In genomic region chr6:20812776-20813175, GRCh38 we compare ENCODE assay signal across 28 cellular contexts.
"Had no signal": no experiment of that assay in that cellular context is flagged by ENCODE, and none has a peak within 500 bp of the region (broad histone marks: within the 10 kb centered on the region; RNA-seq: fewer than 3 reads in every experiment).

No MANE protein-coding gene starts in this region.

- H3K27ac ChIP-seq: colonic mucosa, skin epidermis, upper lobe of left lung had no signal

- H3K27me3 Mint-ChIP-seq: activated B cell treated with CpG ODN at 0.5 μM for 24 hours; activated CD8-positive, alpha-beta T cell treated with anti-CD3 and anti-CD28 coated beads for 36 hours; activated naive CD4-positive, alpha-beta T cell treated with anti-CD3 and anti-CD28 coated beads, Interleukin-2, amount 50 U/mL, for 24 hours; activated naive CD8-positive, alpha-beta T cell treated with anti-CD3 and anti-CD28 coated beads, Interleukin-2, amount 50 U/mL, for 24 hours; progenitor cell of endocrine pancreas; stimulated activated memory B cell treated with anti-CD40 and anti-IgM and Interleukin-4, amounts not matched to agents 10 μg/mL and 1 μg/mL and 100 μg/mL, for 72 hours; stimulated activated naive CD8-positive, alpha-beta T cell treated with anti-CD3 and anti-CD28 coated beads, Interleukin-15, amount 100 ng/mL, for 72 hours had no signal

- H3K4me1 Mint-ChIP-seq: activated B cell treated with CpG ODN at 0.5 μM for 24 hours had no signal

- H3K4me3 ChIP-seq: colonic mucosa, skin epidermis, upper lobe of left lung had no signal

- H3K27me3 ChIP-seq: colonic mucosa, upper lobe of left lung had no signal

- ATAC-seq: activated CD8-positive, alpha-beta T cell treated with anti-CD3 and anti-CD28 coated beads for 36 hours; activated naive CD8-positive, alpha-beta T cell treated with anti-CD3 and anti-CD28 coated beads, Interleukin-2, amount 50 U/mL, for 24 hours; left cardiac atrium; left ventricle myocardium superior; sciatic nerve; stimulated activated memory B cell treated with anti-CD40 and anti-IgM and Interleukin-4, amounts not matched to agents 10 μg/mL and 1 μg/mL and 100 μg/mL, for 72 hours; stimulated activated naive CD8-positive, alpha-beta T cell treated with anti-CD3 and anti-CD28 coated beads, Interleukin-15, amount 100 ng/mL, for 72 hours had no signal

- H3K36me3 ChIP-seq: colonic mucosa, upper lobe of left lung had no signal

- DNase-seq: activated B cell treated with CpG ODN at 0.5 μM for 24 hours; activated CD4-positive, alpha-beta T cell treated with anti-CD3 and anti-CD28 coated beads, Interleukin-2, amount 50 U/mL, for 1 hour; activated CD8-positive, alpha-beta T cell treated with anti-CD3 and anti-CD28 coated beads for 36 hours; activated naive CD8-positive, alpha-beta T cell treated with anti-CD3 and anti-CD28 coated beads, Interleukin-2, amount 50 U/mL, for 24 hours; activated T-cell treated with anti-CD3 and anti-CD28 coated beads, Interleukin-2, amount 50 U/mL, for 48 hours; amygdala; cerebellar nuclear complex; colonic mucosa; effector CD8-positive, alpha-beta T cell; islet precursor cell; left cardiac atrium; left ventricle myocardium superior; retina; stimulated activated CD4-positive, alpha-beta T cell treated with anti-CD3 and anti-CD28 coated beads, Interleukin-12 subunit alpha, Interleukin-12 subunit beta, amount 100 ng/mL, for 4 hours; stimulated activated CD4-positive, alpha-beta T cell treated with anti-CD3 and anti-CD28 coated beads, Interleukin-4, amount 100 ng/mL, for 4 hours; stimulated activated CD8-positive, alpha-beta memory T cell treated with anti-CD3 and anti-CD28 coated beads, Interleukin-4, amount 100 ng/mL, for 48 hours; stimulated activated naive CD8-positive, alpha-beta T cell treated with anti-CD3 and anti-CD28 coated beads, Interleukin-15, amount 100 ng/mL, for 72 hours; substantia nigra; T-helper 2 cell; upper lobe of left lung had no signal

- FAIRE-seq: frontal cortex had no signal

- H3K27ac Mint-ChIP-seq: activated B cell treated with CpG ODN at 0.5 μM for 24 hours; activated CD8-positive, alpha-beta T cell treated with anti-CD3 and anti-CD28 coated beads for 36 hours; activated naive CD4-positive, alpha-beta T cell treated with anti-CD3 and anti-CD28 coated beads, Interleukin-2, amount 50 U/mL, for 24 hours; activated naive CD8-positive, alpha-beta T cell treated with anti-CD3 and anti-CD28 coated beads, Interleukin-2, amount 50 U/mL, for 24 hours; activated T-helper 2 cell treated with anti-CD3 and anti-CD28 coated beads, Interferon-gamma antibody, Interleukin-2, Interleukin-4, amounts not matched to agents 10 μg/mL and 5 μg/mL and 100 μg/mL, durations not matched to agents 14 hours and 24 hours and 36 hours; nephron; stimulated activated memory B cell treated with anti-CD40 and anti-IgM and Interleukin-4, amounts not matched to agents 10 μg/mL and 1 μg/mL and 100 μg/mL, for 72 hours; stimulated activated naive CD8-positive, alpha-beta T cell treated with anti-CD3 and anti-CD28 coated beads, Interleukin-15, amount 100 ng/mL, for 72 hours had no signal

- H3K9me3 Mint-ChIP-seq: activated CD8-positive, alpha-beta T cell treated with anti-CD3 and anti-CD28 coated beads for 36 hours had no signal

- H3K9me3 ChIP-seq: colonic mucosa, upper lobe of left lung had no signal

- H3K4me1 ChIP-seq: colonic mucosa had no signal

- H3K4me3 Mint-ChIP-seq: activated B cell treated with CpG ODN at 0.5 μM for 24 hours; activated CD8-positive, alpha-beta T cell treated with anti-CD3 and anti-CD28 coated beads for 36 hours; activated naive CD4-positive, alpha-beta T cell treated with anti-CD3 and anti-CD28 coated beads, Interleukin-2, amount 50 U/mL, for 24 hours; activated naive CD8-positive, alpha-beta T cell treated with anti-CD3 and anti-CD28 coated beads, Interleukin-2, amount 50 U/mL, for 24 hours; nephron; stimulated activated memory B cell treated with anti-CD40 and anti-IgM and Interleukin-4, amounts not matched to agents 10 μg/mL and 1 μg/mL and 100 μg/mL, for 72 hours; stimulated activated naive CD8-positive, alpha-beta T cell treated with anti-CD3 and anti-CD28 coated beads, Interleukin-15, amount 100 ng/mL, for 72 hours had no signal
